In genomic region chr1:198295186-198295585, GRCh38 we compare ENCODE assay signal across 24 cellular contexts.
"Had no signal": no experiment of that assay in that cellular context is flagged by ENCODE, and none has a peak within 500 bp of the region (broad histone marks: within the 10 kb centered on the region; RNA-seq: fewer than 3 reads in every experiment).

No MANE protein-coding gene starts in this region.

- H3K9me3 Mint-ChIP-seq: activated CD4-positive, alpha-beta memory T cell treated with anti-CD3 and anti-CD28 coated beads, Interleukin-2, amount 10 ng/mL, durations not matched to agents 7 days and 5 days; activated naive CD8-positive, alpha-beta T cell treated with anti-CD3 and anti-CD28 coated beads, Interleukin-2, amount 10 ng/mL, durations not matched to agents 7 days and 5 days; activated T-helper 2 cell treated with anti-CD3 and anti-CD28 coated beads, Interferon-gamma antibody, Interleukin-2, Interleukin-4, amounts not matched to agents 10 μg/mL and 5 μg/mL and 100 μg/mL, durations not matched to agents 14 hours and 24 hours and 36 hours; immature natural killer cell; memory B cell; naive thymus-derived CD4-positive, alpha-beta T cell; stimulated activated naive CD8-positive, alpha-beta T cell treated with anti-CD3 and anti-CD28 coated beads, Interleukin-15, amount 100 ng/mL, for 72 hours; T-cell; WTC11 had no signal

- H3K4me3 Mint-ChIP-seq: activated CD4-positive, alpha-beta memory T cell treated with anti-CD3 and anti-CD28 coated beads, Interleukin-2, amount 10 ng/mL, durations not matched to agents 7 days and 5 days; activated CD8-positive, alpha-beta memory T cell treated with anti-CD3 and anti-CD28 coated beads, Interleukin-2, amount 10 ng/mL, durations not matched to agents 7 days and 5 days; activated naive CD8-positive, alpha-beta T cell treated with anti-CD3 and anti-CD28 coated beads, Interleukin-2, amount 10 ng/mL, durations not matched to agents 7 days and 5 days; immature natural killer cell; memory B cell; naive thymus-derived CD4-positive, alpha-beta T cell; stimulated activated naive CD8-positive, alpha-beta T cell treated with anti-CD3 and anti-CD28 coated beads, Interleukin-15, amount 100 ng/mL, for 72 hours; T-cell; WTC11 had no signal

- H3K36me3 Mint-ChIP-seq: WTC11 had no signal

- FAIRE-seq: endometrium had no signal

- DNase-seq: activated CD4-positive, alpha-beta memory T cell treated with anti-CD3 and anti-CD28 coated beads, Interleukin-2, amount 10 ng/mL, durations not matched to agents 7 days and 5 days; activated CD4-positive, alpha-beta T cell treated with anti-CD3 and anti-CD28 coated beads for 4 hours; activated CD8-positive, alpha-beta memory T cell treated with anti-CD3 and anti-CD28 coated beads, Interleukin-2, amount 10 ng/mL, durations not matched to agents 7 days and 5 days; activated naive CD4-positive, alpha-beta T cell treated with Interleukin-2 at 50 U/mL for 16 hours; activated naive CD8-positive, alpha-beta T cell treated with anti-CD3 and anti-CD28 coated beads, Interleukin-2, amount 10 ng/mL, durations not matched to agents 7 days and 5 days; activated T-cell treated with anti-CD3 and anti-CD28 coated beads, Interleukin-2, amount 50 U/mL, for 1 hour; erythroblast; gastrocnemius medialis; immature natural killer cell; kidney glomerular epithelial cell; left ventricle myocardium superior; naive thymus-derived CD4-positive, alpha-beta T cell; right cardiac atrium; stimulated activated CD4-positive, alpha-beta T cell treated with anti-CD3 and anti-CD28 coated beads, Interleukin-4, amount 100 ng/mL, for 1 hour; stimulated activated naive CD8-positive, alpha-beta T cell treated with anti-CD3 and anti-CD28 coated beads, Interleukin-15, amount 100 ng/mL, for 72 hours; T-cell; upper lobe of left lung had no signal

- H3K4me1 ChIP-seq: gastrocnemius medialis had no signal

- ATAC-seq: activated CD8-positive, alpha-beta memory T cell treated with anti-CD3 and anti-CD28 coated beads, Interleukin-2, amount 10 ng/mL, durations not matched to agents 7 days and 5 days; gastrocnemius medialis; naive thymus-derived CD4-positive, alpha-beta T cell; stimulated activated naive CD8-positive, alpha-beta T cell treated with anti-CD3 and anti-CD28 coated beads, Interleukin-15, amount 100 ng/mL, for 72 hours; T-cell; WTC11 had no signal

- H3K27ac Mint-ChIP-seq: activated CD4-positive, alpha-beta memory T cell treated with anti-CD3 and anti-CD28 coated beads, Interleukin-2, amount 10 ng/mL, durations not matched to agents 7 days and 5 days; activated CD8-positive, alpha-beta memory T cell treated with anti-CD3 and anti-CD28 coated beads, Interleukin-2, amount 10 ng/mL, durations not matched to agents 7 days and 5 days; activated naive CD8-positive, alpha-beta T cell treated with anti-CD3 and anti-CD28 coated beads, Interleukin-2, amount 10 ng/mL, durations not matched to agents 7 days and 5 days; activated T-helper 2 cell treated with anti-CD3 and anti-CD28 coated beads, Interferon-gamma antibody, Interleukin-2, Interleukin-4, amounts not matched to agents 10 μg/mL and 5 μg/mL and 100 μg/mL, durations not matched to agents 14 hours and 24 hours and 36 hours; immature natural killer cell; memory B cell; stimulated activated naive CD8-positive, alpha-beta T cell treated with anti-CD3 and anti-CD28 coated beads, Interleukin-15, amount 100 ng/mL, for 72 hours; T-cell; WTC11 had no signal

- H3K4me2 ChIP-seq: smooth muscle cell had no signal

- H3K27me3 Mint-ChIP-seq: activated CD4-positive, alpha-beta memory T cell treated with anti-CD3 and anti-CD28 coated beads, Interleukin-2, amount 10 ng/mL, durations not matched to agents 7 days and 5 days; activated CD8-positive, alpha-beta memory T cell treated with anti-CD3 and anti-CD28 coated beads, Interleukin-2, amount 10 ng/mL, durations not matched to agents 7 days and 5 days; activated naive CD8-positive, alpha-beta T cell treated with anti-CD3 and anti-CD28 coated beads, Interleukin-2, amount 10 ng/mL, durations not matched to agents 7 days and 5 days; memory B cell; naive thymus-derived CD4-positive, alpha-beta T cell; progenitor cell of endocrine pancreas; stimulated activated naive CD8-positive, alpha-beta T cell treated with anti-CD3 and anti-CD28 coated beads, Interleukin-15, amount 100 ng/mL, for 72 hours; T-cell had no signal

- H3K4me1 Mint-ChIP-seq: activated CD4-positive, alpha-beta memory T cell treated with anti-CD3 and anti-CD28 coated beads, Interleukin-2, amount 10 ng/mL, durations not matched to agents 7 days and 5 days; memory B cell had no signal

- H3K4me3 ChIP-seq: gastrocnemius medialis, heart left ventricle, smooth muscle cell, upper lobe of left lung had no signal

- H3K9me3 ChIP-seq: gastrocnemius medialis, heart left ventricle, upper lobe of left lung had no signal

- H3K27me3 ChIP-seq: gastrocnemius medialis, heart left ventricle, upper lobe of left lung had no signal

- H3K27ac ChIP-seq: gastrocnemius medialis, heart left ventricle, upper lobe of left lung had no signal
